Comparison of ENCODE assay signal across 1 cellular context in genomic region chr17:44186307-44187130, GRCh38.
TF ChIP-seq lines count a peak whose summit lies in the region.

Gene TMUB2, plus strand, starts transcription at chr17:44186972. Its CDS starts 737 bp downstream, at chr17:44187709.

TF ChIP-seq in HepG2, 621 proteins besides CTCF, POLR2A, EP300 and RAD21 (continued from another document and continues in another):
- no peak for TF ChIP-seq ZNF646 (CRISPR knock-in tag; IDR thresholded peaks at IDR 0.05)
- TF ChIP-seq HOXA7 (CRISPR knock-in tag; IDR thresholded peaks at IDR 0.05) = no peak
- no peak for TF ChIP-seq ZNF674 (CRISPR knock-in tag; IDR thresholded peaks at IDR 0.05; ENCODE audit: low read depth)
- no peak for TF ChIP-seq ZNF879 (CRISPR knock-in tag; IDR thresholded peaks at IDR 0.05)
- TF ChIP-seq CCAR2 (optimal IDR thresholded peaks at IDR 0.05; ENCODE audit: low read depth, low read length) = no peak
- TF ChIP-seq ZNF660 (CRISPR knock-in tag; IDR thresholded peaks at IDR 0.05; ENCODE audit: borderline replicate concordance, low read depth) = no peak
- TF ChIP-seq SMAD3 (CRISPR knock-in tag; IDR thresholded peaks at IDR 0.05) = peak; percentile 83
- no peak for TF ChIP-seq XBP1 (CRISPR knock-in tag; IDR thresholded peaks at IDR 0.05)
- no peak; the same call in 1 of the 2 replicates for TF ChIP-seq THRA (CRISPR knock-in tag; IDR thresholded peaks at IDR 0.05; ENCODE audit: borderline replicate concordance)
- peak; percentile 45 for TF ChIP-seq ZSCAN31 (CRISPR knock-in tag; IDR thresholded peaks at IDR 0.05; ENCODE audit: low read depth)
- TF ChIP-seq NFAT5 (CRISPR knock-in tag; IDR thresholded peaks at IDR 0.05) = no peak; the same call in 1 of the 2 replicates
- no peak for TF ChIP-seq ZSCAN9 (CRISPR knock-in tag; IDR thresholded peaks at IDR 0.05; ENCODE audit: borderline replicate concordance)
- no peak for TF ChIP-seq THAP7 (CRISPR knock-in tag; IDR thresholded peaks at IDR 0.05)
- no peak for TF ChIP-seq ZNF318 (CRISPR knock-in tag; IDR thresholded peaks at IDR 0.05)
- peak; percentile 96 for TF ChIP-seq ZFP90 (CRISPR knock-in tag; IDR thresholded peaks at IDR 0.05; ENCODE audit: borderline replicate concordance)
- TF ChIP-seq ZNF746 (CRISPR knock-in tag; IDR thresholded peaks at IDR 0.05) = no peak; the same call in 1 of the 2 replicates
- TF ChIP-seq TBX2 (CRISPR knock-in tag; IDR thresholded peaks at IDR 0.05; ENCODE audit: borderline replicate concordance) = peak; percentile 34; the same call in 1 of the 2 replicates
- no peak for TF ChIP-seq ZSCAN22 (CRISPR knock-in tag; IDR thresholded peaks at IDR 0.05)
- TF ChIP-seq FOXK1 (CRISPR knock-in tag; IDR thresholded peaks at IDR 0.05; ENCODE audit: borderline replicate concordance, low read depth) = peak; percentile 93
- TF ChIP-seq ZNF546 (CRISPR knock-in tag; conservative IDR thresholded peaks at IDR 0.05) = no peak
- TF ChIP-seq TOE1 (CRISPR knock-in tag; IDR thresholded peaks at IDR 0.05) = no peak; the same call in 1 of the 2 replicates
- no peak for TF ChIP-seq CEBPZ (IDR thresholded peaks at IDR 0.05; ENCODE audit: low read length)
- TF ChIP-seq ZNF367 (CRISPR knock-in tag; IDR thresholded peaks at IDR 0.05; ENCODE audit: borderline replicate concordance) = 0 out of 2 replicates have a peak, but pooled peaks have one; percentile 62
- TF ChIP-seq ONECUT2 (CRISPR knock-in tag; IDR thresholded peaks at IDR 0.05) = peak; percentile 57; the same call in 1 of the 2 replicates
